11 cellular contexts compared by ENCODE assay signal in genomic region chr4:142656178-142656577, GRCh38.
A peak's percentile ranks its signal among the peaks of the same experiment; 100 is the strongest.
DNase-seq lines count a peak whose midpoint lies in the region; ATAC-seq and TF ChIP-seq lines count a peak whose summit lies in the region.
"Had no signal": no experiment of that assay in that cellular context is flagged by ENCODE, and none has a peak within 500 bp of the region (broad histone marks: within the 10 kb centered on the region; RNA-seq: fewer than 3 reads in every experiment).

No MANE protein-coding gene starts in this region.

- in situ Hi-C loops in astrocyte of the spinal cord (cut with HindIII; ENCODE audit: low sequenced_read_pairs): no loop called here

- no peak overlapping the region for H3K27ac Mint-ChIP-seq in nephron progenitor cell
- H3K27ac Mint-ChIP-seq: T-helper 2 cell treated with Interferon-gamma antibody and Interleukin-4, amounts not matched to agents 5 μg/mL and 100 μg/mL, for 36 hours had no signal

- H2AFZ ChIP-seq in smooth muscle cell (ENCODE audit: low read depth): no peak overlapping the region

- no peak overlapping the region for H3K4me2 ChIP-seq in smooth muscle cell

- no peaks in the 10 kb centered on the region for H3K36me3 ChIP-seq in smooth muscle cell (ENCODE audit: low read depth)
- H3K36me3 ChIP-seq in WERI-Rb-1: no peaks in the 10 kb centered on the region

- H3K9me3 Mint-ChIP-seq in nephron progenitor cell: peaks cover 93% of the 10 kb centered on the region

- no peaks in the 10 kb centered on the region for H3K79me2 ChIP-seq in smooth muscle cell (ENCODE audit: low read depth)

- WGBS in smooth muscle cell (ENCODE audit: low lambda C conversion rate): 97% methylated on average over 5 of the region's 5 CpGs

- peak; percentile 13 for DNase-seq in EH (ENCODE audit: low read depth)
- peak; percentile 49 for DNase-seq in LHCN-M2 (ENCODE audit: low read depth)
- DNase-seq in astrocyte of the spinal cord (ENCODE audit: low read depth, low spot score): peak; percentile 37
- DNase-seq in nephron progenitor cell: peak; percentile 35
- DNase-seq in smooth muscle cell (lab: John Stamatoyannopoulos, UW; ENCODE audit: unreplicated experiment): no peak
- DNase-seq in WERI-Rb-1: no peak
- DNase-seq: activated effector memory CD4-positive, alpha-beta T cell treated with anti-CD3 and anti-CD28 coated beads, Interleukin-2, amount 50 U/mL, for 16 hours; NCI-H1092 had no signal

- H3K9me3 ChIP-seq in smooth muscle cell (replicated peaks; ENCODE audit: low read depth): peaks cover 29% of the 10 kb centered on the region
- H3K9me3 ChIP-seq in WERI-Rb-1 (ENCODE audit: severe bottlenecking): peaks cover 34% of the 10 kb centered on the region

- no peaks in the 10 kb centered on the region for H3K4me1 Mint-ChIP-seq in nephron progenitor cell

- H3K36me3 Mint-ChIP-seq in nephron progenitor cell (ENCODE audit: low read depth): peaks cover 38% of the 10 kb centered on the region

- H3K4me3 ChIP-seq in astrocyte of the spinal cord (ENCODE audit: low read depth, low read length): no peak overlapping the region
- H3K4me3 ChIP-seq in smooth muscle cell: no peak overlapping the region
- H3K4me3 ChIP-seq in WERI-Rb-1 (ENCODE audit: low read depth, low read length): no peak overlapping the region

- ATAC-seq in HG03139 (IDR thresholded peaks at IDR 0.05; ENCODE audit: unreplicated experiment) (no peak), HG02870 (IDR thresholded peaks at IDR 0.05; ENCODE audit: unreplicated experiment) (no peak)

- H4K20me1 ChIP-seq in smooth muscle cell (ENCODE audit: low read depth): no peaks in the 10 kb centered on the region

- H3K4me1 ChIP-seq in smooth muscle cell (ENCODE audit: low read depth): no peaks in the 10 kb centered on the region

- H3K9ac ChIP-seq in smooth muscle cell (ENCODE audit: low read depth): no peak overlapping the region

- TF ChIP-seq CTCF in astrocyte of the spinal cord (IDR thresholded peaks at IDR 0.05; ENCODE audit: low read depth, low read length) (no peak), nephron progenitor cell (IDR thresholded peaks at IDR 0.05) (no peak), smooth muscle cell (IDR thresholded peaks at IDR 0.05; ENCODE audit: borderline replicate concordance, insufficient read depth, poor library complexity, severe bottlenecking) (no peak), WERI-Rb-1 (IDR thresholded peaks at IDR 0.05; ENCODE audit: low read depth, low read length) (no peak)

- H3K27me3 Mint-ChIP-seq in nephron progenitor cell (ENCODE audit: low read depth, poor library complexity): no peaks in the 10 kb centered on the region

- no peak overlapping the region for H3K4me3 Mint-ChIP-seq in nephron progenitor cell
- H3K4me3 Mint-ChIP-seq: T-helper 2 cell treated with Interferon-gamma antibody and Interleukin-4, amounts not matched to agents 5 μg/mL and 100 μg/mL, for 36 hours had no signal

- H3K27ac ChIP-seq in smooth muscle cell (ENCODE audit: low read depth) (no peak overlapping the region), WERI-Rb-1 (no peak overlapping the region)

- H3F3A ChIP-seq in smooth muscle cell (ENCODE audit: low read depth): no peaks in the 10 kb centered on the region

- H3K27me3 ChIP-seq in smooth muscle cell (ENCODE audit: low read depth) (no peaks in the 10 kb centered on the region), WERI-Rb-1 (ENCODE audit: insufficient read depth, low read depth, severe bottlenecking) (no peaks in the 10 kb centered on the region)

Comparison
In these comparisons a context has a peak if more than half of its experiments do, and no peak if none do; other contexts are left out.
1. DNase-seq: peak in EH (single experiment), LHCN-M2 (single experiment), astrocyte of the spinal cord (single experiment) and nephron progenitor cell (single experiment); none in smooth muscle cell (single experiment) and WERI-Rb-1 (single experiment).